Comparison of ENCODE assay signal across 15 cellular contexts in the genomic region with DNA sequence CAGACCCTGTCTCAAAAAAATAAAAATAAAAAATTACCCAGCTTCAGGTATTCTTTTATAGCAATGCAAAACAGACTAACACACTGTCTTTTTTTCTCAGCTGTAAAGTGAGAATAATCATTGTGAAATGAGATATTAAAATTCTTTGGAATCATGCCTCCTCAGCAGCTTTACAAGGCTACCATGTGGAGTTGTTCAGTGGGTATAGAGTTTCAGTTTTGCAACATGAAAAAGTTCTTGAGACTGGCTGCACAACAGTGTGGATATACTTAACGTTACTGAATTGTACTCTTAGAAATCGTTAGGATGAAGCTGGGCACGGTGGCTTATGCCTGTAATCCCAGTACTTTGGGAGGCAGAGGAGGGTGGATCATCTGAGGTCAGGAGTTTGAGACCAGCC.
"Had no signal": no experiment of that assay in that cellular context is flagged by ENCODE, and none has a peak within 500 bp of the region (broad histone marks: within the 10 kb centered on the region; RNA-seq: fewer than 3 reads in every experiment).

No MANE protein-coding gene starts in this region.

- H3K36me3 ChIP-seq: lower lobe of right lung had no signal

- H3K27ac ChIP-seq: lower lobe of right lung, VCaP had no signal

- DNase-seq: activated CD4-positive, alpha-beta memory T cell treated with anti-CD3 and anti-CD28 coated beads, Interleukin-2, amount 10 ng/mL, durations not matched to agents 7 days and 5 days; activated CD4-positive, alpha-beta T cell treated with anti-CD3 and anti-CD28 coated beads, Interleukin-2, amount 10 ng/mL, durations not matched to agents 24 days and 14 days; activated effector memory CD4-positive, alpha-beta T cell treated with anti-CD3 and anti-CD28 coated beads, Interleukin-2, amount 50 U/mL, for 16 hours; activated naive CD4-positive, alpha-beta T cell treated with anti-CD3 and anti-CD28 coated beads, Interleukin-2, amount 10 ng/mL, durations not matched to agents 7 days and 5 days; cerebellar nuclear complex; effector memory CD4-positive, alpha-beta T cell; lower lobe of right lung; mesendoderm; naive thymus-derived CD4-positive, alpha-beta T cell; stimulated activated CD4-positive, alpha-beta T cell treated with anti-CD3 and anti-CD28 coated beads, Interleukin-4, amount 100 ng/mL, for 24 hours; stimulated activated naive CD4-positive, alpha-beta T cell treated with Interleukin-2 at 50 U/mL for 16 hours; T-cell had no signal

- H3K9me3 Mint-ChIP-seq: activated CD4-positive, alpha-beta memory T cell treated with anti-CD3 and anti-CD28 coated beads, Interleukin-2, amount 10 ng/mL, durations not matched to agents 7 days and 5 days; activated CD4-positive, alpha-beta T cell treated with anti-CD3 and anti-CD28 coated beads, Interleukin-2, amount 10 ng/mL, durations not matched to agents 24 days and 14 days; activated naive CD4-positive, alpha-beta T cell treated with anti-CD3 and anti-CD28 coated beads, Interleukin-2, amount 10 ng/mL, durations not matched to agents 7 days and 5 days; naive thymus-derived CD4-positive, alpha-beta T cell; T-cell; T-helper 2 cell treated with Interferon-gamma antibody and Interleukin-4, amounts not matched to agents 5 μg/mL and 100 μg/mL, for 36 hours had no signal

- H3K9me3 ChIP-seq: lower lobe of right lung had no signal

- H3K4me3 ChIP-seq: lower lobe of right lung had no signal

- H3K36me3 Mint-ChIP-seq: activated naive CD4-positive, alpha-beta T cell treated with anti-CD3 and anti-CD28 coated beads, Interleukin-2, amount 10 ng/mL, durations not matched to agents 7 days and 5 days; T-cell had no signal

- H3K27me3 Mint-ChIP-seq: progenitor cell of endocrine pancreas had no signal

- H3K4me3 Mint-ChIP-seq: activated CD4-positive, alpha-beta memory T cell treated with anti-CD3 and anti-CD28 coated beads, Interleukin-2, amount 10 ng/mL, durations not matched to agents 7 days and 5 days; activated CD4-positive, alpha-beta T cell treated with anti-CD3 and anti-CD28 coated beads, Interleukin-2, amount 10 ng/mL, durations not matched to agents 24 days and 14 days; activated naive CD4-positive, alpha-beta T cell treated with anti-CD3 and anti-CD28 coated beads, Interleukin-2, amount 10 ng/mL, durations not matched to agents 7 days and 5 days; naive thymus-derived CD4-positive, alpha-beta T cell; T-cell; T-helper 2 cell treated with Interferon-gamma antibody and Interleukin-4, amounts not matched to agents 5 μg/mL and 100 μg/mL, for 36 hours had no signal

- H3K27ac Mint-ChIP-seq: activated CD4-positive, alpha-beta memory T cell treated with anti-CD3 and anti-CD28 coated beads, Interleukin-2, amount 10 ng/mL, durations not matched to agents 7 days and 5 days; activated CD4-positive, alpha-beta T cell treated with anti-CD3 and anti-CD28 coated beads, Interleukin-2, amount 10 ng/mL, durations not matched to agents 24 days and 14 days; activated naive CD4-positive, alpha-beta T cell treated with anti-CD3 and anti-CD28 coated beads, Interleukin-2, amount 10 ng/mL, durations not matched to agents 7 days and 5 days; naive thymus-derived CD4-positive, alpha-beta T cell; T-cell; T-helper 2 cell treated with Interferon-gamma antibody and Interleukin-4, amounts not matched to agents 5 μg/mL and 100 μg/mL, for 36 hours had no signal

- H3K4me1 Mint-ChIP-seq: activated CD4-positive, alpha-beta memory T cell treated with anti-CD3 and anti-CD28 coated beads, Interleukin-2, amount 10 ng/mL, durations not matched to agents 7 days and 5 days; activated naive CD4-positive, alpha-beta T cell treated with anti-CD3 and anti-CD28 coated beads, Interleukin-2, amount 10 ng/mL, durations not matched to agents 7 days and 5 days had no signal
